Comparison of ENCODE assay signal across 4 cellular contexts in the genomic region with DNA sequence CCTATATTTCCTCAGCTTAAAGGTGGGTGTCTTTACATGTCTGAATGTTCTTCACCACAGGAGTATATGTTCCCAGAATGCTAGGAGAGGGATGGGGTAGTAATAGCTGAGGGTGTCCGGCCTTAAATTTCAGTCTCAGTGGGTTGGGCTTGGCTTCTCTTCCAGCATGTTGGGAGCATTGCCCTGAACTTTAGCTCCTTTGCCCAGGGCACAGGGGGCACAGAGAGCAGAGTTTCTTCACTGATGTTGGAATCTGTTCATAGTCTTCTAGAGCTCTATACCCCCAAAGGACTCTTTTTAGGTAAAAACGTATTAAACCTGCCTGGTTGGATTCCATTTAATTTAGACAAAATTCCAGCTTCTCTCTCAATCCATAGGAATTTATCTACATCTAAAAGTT.
"Had no signal": no experiment of that assay in that cellular context is flagged by ENCODE, and none has a peak within 500 bp of the region (broad histone marks: within the 10 kb centered on the region; RNA-seq: fewer than 3 reads in every experiment).

No MANE protein-coding gene starts in this region.

- H3K4me3 Mint-ChIP-seq: GM23338, H9, IgD-negative memory B cell had no signal

- H3K9me3 Mint-ChIP-seq: GM23338, H9 had no signal

- H3K27ac Mint-ChIP-seq: GM23338, H9, IgD-negative memory B cell had no signal

- H2AFZ ChIP-seq: GM23338 had no signal

- H3K4me1 Mint-ChIP-seq: GM23338, IgD-negative memory B cell had no signal

- DNase-seq: H9, HCEC 1CT had no signal

- H3K4me2 ChIP-seq: GM23338 had no signal

- H3K4me3 ChIP-seq: GM23338 had no signal

- ATAC-seq: GM23338 had no signal
